ENCODE assay signal across 1 cellular context in the genomic region with DNA sequence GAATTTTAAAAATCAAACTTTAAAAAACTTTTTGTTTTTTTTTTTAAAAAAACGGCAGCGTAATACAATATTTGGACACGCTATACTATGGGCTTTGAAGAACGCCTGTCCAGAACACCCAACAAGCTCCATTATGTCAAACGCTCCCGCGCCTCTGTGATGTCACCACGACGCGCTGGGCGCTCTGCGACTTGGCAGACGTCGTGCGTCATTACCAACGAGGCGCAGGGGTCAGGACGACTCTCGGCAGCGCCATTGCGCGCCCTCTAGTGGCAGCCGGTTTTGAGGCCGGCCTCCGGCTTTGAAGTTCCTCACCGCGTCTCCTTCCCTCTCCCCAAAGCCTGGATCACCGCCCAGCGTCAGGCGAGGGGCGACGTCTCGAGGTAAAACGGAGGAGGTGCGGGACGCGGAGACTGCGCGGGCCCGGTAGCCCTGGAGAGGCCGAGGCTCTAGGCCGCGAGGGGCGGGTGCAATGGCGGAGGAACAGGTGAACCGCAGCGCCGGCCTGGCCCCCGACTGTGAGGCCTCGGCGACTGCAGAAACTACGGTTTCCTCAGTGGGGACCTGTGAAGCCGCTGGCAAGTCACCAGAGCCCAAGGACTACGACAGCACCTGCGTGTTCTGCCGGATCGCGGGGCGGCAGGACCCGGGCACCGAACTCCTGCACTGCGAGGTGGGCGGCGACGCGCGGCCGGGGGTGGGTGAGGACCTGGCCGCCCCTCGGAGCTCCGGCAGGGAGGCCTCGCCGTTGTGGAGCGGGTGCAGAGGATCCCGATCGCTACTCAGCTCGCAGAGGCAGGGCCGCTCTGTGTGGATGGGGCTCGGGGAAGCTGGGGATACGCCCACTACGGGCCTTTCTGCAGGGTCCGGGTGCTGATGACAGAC.
A peak's percentile ranks its signal among the peaks of the same experiment; 100 is the strongest.
TF ChIP-seq lines count a peak whose summit lies in the region.

HINT3 (plus strand) TSS at position 265 of the 885 bp plus-strand sequence; CDS start at position 473, 208 bp downstream.

TF ChIP-seq in HCT116, 20 proteins besides CTCF, POLR2A, EP300 and RAD21 (continued from another document):
- TF ChIP-seq REST (IDR thresholded peaks at IDR 0.05; ENCODE audit: low read depth): no peak
- TF ChIP-seq CBX3 (IDR thresholded peaks at IDR 0.05; ENCODE audit: low read depth): peak; percentile 99
- TF ChIP-seq JUND (IDR thresholded peaks at IDR 0.05): no peak
- TF ChIP-seq, protein P1, sequence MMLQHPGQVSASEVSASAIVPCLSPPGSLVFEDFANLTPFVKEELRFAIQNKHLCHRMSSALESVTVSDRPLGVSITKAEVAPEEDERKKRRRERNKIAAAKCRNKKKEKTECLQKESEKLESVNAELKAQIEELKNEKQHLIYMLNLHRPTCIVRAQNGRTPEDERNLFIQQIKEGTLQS (IDR thresholded peaks at IDR 0.05): no peak
- no peak for TF ChIP-seq EZH2 (IDR thresholded peaks at IDR 0.05)
- peak; percentile 85 for TF ChIP-seq YY1 (IDR thresholded peaks at IDR 0.05; ENCODE audit: extremely low read depth, insufficient replicate concordance, low read depth, low read length)
- no peak; the same call in 1 of the 2 replicates for TF ChIP-seq CEBPB (IDR thresholded peaks at IDR 0.05; ENCODE audit: low read depth)
- TF ChIP-seq POLR2AphosphoS5 (IDR thresholded peaks at IDR 0.05; ENCODE audit: low read depth, low read length): peak; percentile 78
- peak; percentile 92 for TF ChIP-seq SRF (IDR thresholded peaks at IDR 0.05; ENCODE audit: low read depth)
- TF ChIP-seq ZFX (IDR thresholded peaks at IDR 0.05): peak; percentile 97
- TF ChIP-seq ZNF274 (IDR thresholded peaks at IDR 0.05; ENCODE audit: low read depth, low read length): no peak
- no peak for TF ChIP-seq EZH2phosphoT487 (IDR thresholded peaks at IDR 0.05; ENCODE audit: borderline replicate concordance)
- no peak for TF ChIP-seq ELF1 (IDR thresholded peaks at IDR 0.05; ENCODE audit: borderline replicate concordance, low read depth)
